ENCODE assay signal across 8 cellular contexts in the genomic region with DNA sequence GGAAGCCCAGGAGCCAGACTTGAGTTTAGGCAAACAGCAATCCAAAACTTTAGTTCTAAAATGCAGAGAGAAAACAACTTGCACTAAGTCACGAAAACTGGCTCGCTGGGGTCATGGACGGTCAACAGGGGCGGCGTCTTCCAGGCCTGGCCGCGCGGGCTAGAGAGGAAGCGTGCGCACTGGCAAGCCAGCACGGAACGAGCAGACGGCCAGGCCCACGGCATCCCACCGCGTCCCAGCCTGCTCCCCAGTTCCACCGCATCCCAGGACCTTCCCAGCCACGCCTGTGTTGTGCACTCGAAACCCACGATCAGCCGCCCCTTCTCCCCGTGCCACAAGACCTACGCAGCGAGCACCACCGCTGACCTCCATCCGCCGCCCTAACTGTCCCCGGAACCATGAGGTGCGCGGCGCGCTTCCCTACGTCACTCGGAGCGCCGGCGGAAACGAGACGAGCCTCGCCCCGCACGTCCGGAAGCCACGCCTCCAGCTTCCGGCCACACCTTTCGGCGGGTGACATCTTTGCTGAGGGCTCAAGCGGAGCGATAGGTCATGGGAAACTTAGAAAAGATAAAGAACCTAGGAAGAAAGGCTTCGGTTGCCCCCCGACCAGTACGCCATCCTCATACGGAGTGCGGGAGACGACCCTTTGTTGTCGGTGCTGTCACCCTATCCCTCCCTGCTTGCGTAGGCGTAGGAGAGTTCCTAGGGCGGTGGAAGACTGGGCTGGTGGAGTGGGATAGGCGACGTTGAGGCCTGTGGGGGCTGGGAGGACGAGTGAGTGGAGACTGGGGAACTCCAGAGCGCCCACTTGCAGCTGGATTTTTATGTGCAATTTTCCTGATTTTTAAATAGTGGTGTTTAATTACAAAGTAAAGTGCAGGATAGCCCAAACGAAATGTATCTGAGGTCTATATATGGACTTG. TPM values are rescaled to one million over a fixed set of nuclear protein-coding genes. Genes with fewer than 3 reads are reported as not detected.
DNase-seq lines count a peak whose midpoint lies in the region; ATAC-seq and TF ChIP-seq lines count a peak whose summit lies in the region.

A gene (minus strand): TSS at position 400 of the 926 bp plus-strand sequence. CDS start 2,460 bp downstream, outside the sequence.

- peak within 1 kb of the TSS; percentile 71; the same call in 1 of the 3 replicates for H2BK15ac ChIP-seq in IMR-90 (ENCODE audit: low read depth, low read length)

- in situ Hi-C loops in IMR-90 (cut with MboI; ENCODE audit: low sequenced_read_pairs), result no loop called here

- H2AK5ac ChIP-seq in IMR-90 (ENCODE audit: low read depth, low read length), result peak within 1 kb of the TSS; percentile 99

- peak; percentile 23; the same call in 1 of the 2 replicates for TF ChIP-seq RAD21 in IMR-90 (IDR thresholded peaks at IDR 0.05; ENCODE audit: low read length)

- H3K27me3 ChIP-seq in IMR-90 (ENCODE audit: control insufficient read depth, insufficient read depth, low read length), result peaks cover 6% of the 10 kb centered on the region

- peak; percentile 44 for TF ChIP-seq CTCF in IMR-90 (conservative IDR thresholded peaks at IDR 0.05; ENCODE audit: low read depth, low read length)
- TF ChIP-seq CTCF in OCI-LY7 (conservative IDR thresholded peaks at IDR 0.05; ENCODE audit: low read length), result peak; percentile 77

- peak within 1 kb of the TSS; percentile 90 for H3K27ac ChIP-seq in IMR-90 (ENCODE audit: insufficient read depth, low read length)
- H3K27ac ChIP-seq in OCI-LY7 (ENCODE audit: low read depth, low read length, poor library complexity, severe bottlenecking), result peak within 1 kb of the TSS; percentile 80

- H3K9ac ChIP-seq in IMR-90 (ENCODE audit: low read depth, low read length), result peak within 1 kb of the TSS; percentile 92

- H3K23ac ChIP-seq in IMR-90 (ENCODE audit: low read depth, low read length), result peak within 1 kb of the TSS; percentile 95

- no peaks in the 10 kb centered on the region for H3K9me3 ChIP-seq in IMR-90 (ENCODE audit: control insufficient read depth, insufficient read depth, low read length)
- no peaks in the 10 kb centered on the region for H3K9me3 ChIP-seq in OCI-LY7 (ENCODE audit: low read length)

- peak within 1 kb of the TSS; percentile 22; the same call in 1 of the 2 replicates for H2BK20ac ChIP-seq in IMR-90 (ENCODE audit: low read depth, low read length)

- H2AK9ac ChIP-seq in IMR-90 (replicated peaks; ENCODE audit: low read depth, low read length, poor library complexity), result peak within 1 kb of the TSS; percentile 98

- H3K79me1 ChIP-seq in IMR-90 (ENCODE audit: low read depth in 1 of 2, low read length in 2 of 2), result peaks cover 21 to 41% of the 10 kb centered on the region in 2 experiments

- H4K20me1 ChIP-seq in IMR-90 (ENCODE audit: insufficient read depth, low read length) (peaks cover 13% of the 10 kb centered on the region), OCI-LY7 (ENCODE audit: insufficient read depth, low read length) (peaks cover 27% of the 10 kb centered on the region)

- H3K4me1 ChIP-seq in IMR-90 (ENCODE audit: control insufficient read depth, insufficient read depth, low read length), result peaks cover 3% of the 10 kb centered on the region; the same call in 1 of the 2 replicates
- H3K4me1 ChIP-seq in OCI-LY7 (ENCODE audit: insufficient read depth, low read length, poor library complexity, severe bottlenecking), result peaks cover 46% of the 10 kb centered on the region

- H3K4me2 ChIP-seq in IMR-90 (ENCODE audit: low read depth, low read length) (peak within 1 kb of the TSS; percentile 63), OCI-LY7 (ENCODE audit: low read length) (peak within 1 kb of the TSS; percentile 63)

- H4K91ac ChIP-seq in IMR-90 (ENCODE audit: insufficient read depth, low read depth, low read length), result peak within 1 kb of the TSS; percentile 99

- intact Hi-C loops in IMR-90 (cut with micrococcal nuclease) (loop anchor here (5.0 kb wide), 1 partner anchor 229 kb away; no protein-coding TSS in a partner anchor), OCI-LY7 (cut with micrococcal nuclease; ENCODE audit: unreplicated experiment) (loop anchor here (1.0 to 10.0 kb wide), 3 partner anchors 110 to 267 kb away; a partner anchor contains a TSS)

- peak within 1 kb of the TSS; percentile 87 to 100 for H4K8ac ChIP-seq in IMR-90 (ENCODE audit: low read depth in 2 of 2, low read length in 2 of 2)

- DNase-seq in DMS153 (lab: John Stamatoyannopoulos, UW) (peak; percentile 93), IMR-90 (peak; percentile 91), OCI-LY7 (ENCODE audit: low spot score) (peak; percentile 97), activated T-cell treated with anti-CD3 and anti-CD28 coated beads for 24 hours (ENCODE audit: low read depth) (peak; percentile 91), epidermal melanocyte (ENCODE audit: insufficient read length, low spot score) (peak; percentile 84), middle frontal gyrus (ENCODE audit: extremely low spot score, low spot score) (peak; percentile 96)
- DNase-seq in stimulated activated CD8-positive, alpha-beta memory T cell treated with anti-CD3 and anti-CD28 coated beads, Interleukin-2, amount 100 ng/mL, for 48 hours (ENCODE audit: low read depth in 2 of 2), result peak; percentile 92 to 94

- BruUV-seq in IMR-90 (replicated peaks; lab: Mats Ljungman, UMichigan) (TSS peak; percentile 79), OCI-LY7 (replicated peaks; lab: Mats Ljungman, UMichigan) (TSS peak; percentile 98)

- H3K36me3 ChIP-seq in IMR-90 (ENCODE audit: control insufficient read depth, insufficient read depth, low read length), result peaks cover 20% of the 10 kb centered on the region
- H3K36me3 ChIP-seq in OCI-LY7 (ENCODE audit: insufficient read depth, low read length), result peaks cover 36% of the 10 kb centered on the region

- peak within 1 kb of the TSS; percentile 78 for H3K18ac ChIP-seq in IMR-90 (ENCODE audit: low read depth, low read length)

- H3K56ac ChIP-seq in IMR-90 (ENCODE audit: extremely low read depth, insufficient read depth, low read length), result peak within 1 kb of the TSS; percentile 95

- peak within 1 kb of the TSS; percentile 78 for H2BK120ac ChIP-seq in IMR-90 (ENCODE audit: low read depth, low read length)

- CTCF ChIA-PET in IMR-90 (lab: Yijun Ruan, JAX), result interaction anchor here (0.7 to 1.3 kb wide), 2 partner anchors 24 to 138 kb away, joined by 4 to 5 read pairs; no protein-coding TSS in a partner anchor
- CTCF ChIA-PET in OCI-LY7 (lab: Charles Lee; ENCODE audit: unreplicated experiment), result no interaction called here

- 3% methylated on average over 18 of the region's 64 CpGs; no CpG with 5 or more reads in 1 of the 2 experiments for WGBS in IMR-90 (ENCODE audit: extremely low coverage in 2 of 2, insufficient read length in 1 of 2), 2 experiments

- H3K9me1 ChIP-seq in IMR-90 (ENCODE audit: insufficient read depth, low read length), result no peaks in the 10 kb centered on the region

- H2BK5ac ChIP-seq in IMR-90 (ENCODE audit: low read depth, low read length, poor library complexity, severe bottlenecking), result peak within 1 kb of the TSS; percentile 91

- H3K79me2 ChIP-seq in OCI-LY7 (ENCODE audit: insufficient read depth, low read depth, low read length), result peaks cover 58% of the 10 kb centered on the region

- peak within 1 kb of the TSS; percentile 97 for H2AFZ ChIP-seq in IMR-90 (replicated peaks; ENCODE audit: low read length, poor library complexity)
- peak within 1 kb of the TSS; percentile 14; the same call in 1 of the 2 replicates for H2AFZ ChIP-seq in OCI-LY7 (ENCODE audit: low read length)

- H4K5ac ChIP-seq in IMR-90 (ENCODE audit: low read depth, low read length), result peak within 1 kb of the TSS; percentile 92

- H3K9me2 ChIP-seq in OCI-LY7 (ENCODE audit: insufficient read depth, low read length), result no peaks in the 10 kb centered on the region

- H3K4ac ChIP-seq in IMR-90 (ENCODE audit: low read depth, low read length), result peak within 1 kb of the TSS; percentile 99

- H3K4me3 ChIP-seq in IMR-90 (ENCODE audit: insufficient read depth, low read depth, low read length), result peak within 1 kb of the TSS; percentile 86
- peak within 1 kb of the TSS; percentile 85 for H3K4me3 ChIP-seq in OCI-LY7 (ENCODE audit: low read depth, low read length, poor library complexity, severe bottlenecking)

- peak; percentile 90 for TF ChIP-seq POLR2A in IMR-90 (IDR thresholded peaks at IDR 0.05; ENCODE audit: low read depth, low read length)

- ATAC-seq in GM21528 (IDR thresholded peaks at IDR 0.05; ENCODE audit: low FRiP score, unreplicated experiment) (peak; percentile 93), IMR-90 (ENCODE audit: low read depth) (peak; percentile 95)

- H3K14ac ChIP-seq in IMR-90 (replicated peaks; ENCODE audit: low read depth, low read length), result peak within 1 kb of the TSS; percentile 99

- dilution Hi-C loops in IMR-90 (cut with HindIII; ENCODE audit: low sequenced_read_pairs, unreplicated experiment), result no loop called here

- POLR2A ChIA-PET in IMR-90 (lab: Charles Lee; ENCODE audit: unreplicated experiment) (interaction anchor here (0.6 to 0.9 kb wide), 2 partner anchors 104 to 307 kb away, joined by 3 to 7 read pairs; no protein-coding TSS in a partner anchor), OCI-LY7 (lab: Charles Lee) (interaction anchor here (0.6 to 2.4 kb wide), 7 partner anchors 12 to 223 kb away, joined by 3 to 14 read pairs (median 3); a partner anchor contains a TSS)

TF ChIP-seq in IMR-90, 13 proteins besides CTCF, POLR2A, EP300 and RAD21 (continues in another document):
- TF ChIP-seq SMC3 (IDR thresholded peaks at IDR 0.05; ENCODE audit: low read depth, low read length), result peak; percentile 18; the same call in 1 of the 2 replicates
- peak; percentile 71 for TF ChIP-seq BHLHE40 (IDR thresholded peaks at IDR 0.05; ENCODE audit: low read depth, low read length)
- TF ChIP-seq, protein P1, sequence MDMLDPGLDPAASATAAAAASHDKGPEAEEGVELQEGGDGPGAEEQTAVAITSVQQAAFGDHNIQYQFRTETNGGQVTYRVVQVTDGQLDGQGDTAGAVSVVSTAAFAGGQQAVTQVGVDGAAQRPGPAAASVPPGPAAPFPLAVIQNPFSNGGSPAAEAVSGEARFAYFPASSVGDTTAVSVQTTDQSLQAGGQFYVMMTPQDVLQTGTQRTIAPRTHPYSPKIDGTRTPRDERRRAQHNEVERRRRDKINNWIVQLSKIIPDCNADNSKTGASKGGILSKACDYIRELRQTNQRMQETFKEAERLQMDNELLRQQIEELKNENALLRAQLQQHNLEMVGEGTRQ (IDR thresholded peaks at IDR 0.05; ENCODE audit: low read depth, low read length), result peak; percentile 36; the same call in 1 of the 2 replicates

RNA-seq across cellular contexts. Expression of the gene that starts here (rescaled TPM):
- total RNA-seq in IMR-90 (2012; rRNA removed) (56.7 and 77.6 TPM in 2 replicates), OCI-LY7 (2022) (137 and 141 TPM in 2 replicates)
- polyA plus RNA-seq in IMR-90 (2012; rRNA removed), result 62.0 and 71.6 TPM in 2 replicates
- polyA plus RNA-seq in IMR-90 (2012; cell fraction: cytosol; rRNA removed), result 29.7 and 46.8 TPM in 2 replicates
- 53.8 and 112 TPM in 2 replicates for polyA plus RNA-seq in IMR-90 (2012; cell fraction: nucleus; rRNA removed; ENCODE audit: low replicate concordance)
- 113 and 117 TPM in 2 replicates for total RNA-seq in OCI-LY7 (2014; rRNA removed; shearing (Covaris generic))

Comparison
In these comparisons a context has a peak if more than half of its experiments do, and no peak if none do; other contexts are left out.
1. Peak in every context shown above with its lines: DNase-seq, ATAC-seq, H3K4me3 ChIP-seq and H3K27ac ChIP-seq.